8 cellular contexts compared by ENCODE assay signal in the genomic region with DNA sequence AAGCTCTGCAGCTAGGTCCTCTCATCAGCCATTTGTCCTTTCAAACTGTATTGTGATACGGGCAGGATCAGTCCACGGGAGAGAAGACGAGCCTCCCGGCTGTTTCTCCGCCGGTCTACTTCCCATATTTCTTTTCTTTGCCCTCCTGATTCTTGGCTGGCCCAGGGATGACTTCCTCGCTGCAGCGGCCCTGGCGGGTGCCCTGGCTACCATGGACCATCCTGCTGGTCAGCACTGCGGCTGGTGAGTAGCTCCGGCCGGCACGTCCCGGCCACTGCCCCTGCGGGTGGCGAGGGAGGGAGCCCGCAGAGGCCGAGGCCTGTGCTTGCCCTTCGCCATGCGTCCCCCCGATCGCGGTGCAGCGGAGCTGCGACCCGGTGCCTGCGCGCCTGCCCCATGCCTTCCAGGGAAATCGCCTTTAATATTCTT. TPM values are rescaled to one million over a fixed set of nuclear protein-coding genes. Genes with fewer than 3 reads are reported as not detected.
A peak's percentile ranks its signal among the peaks of the same experiment; 100 is the strongest.
DNase-seq lines count a peak whose midpoint lies in the region; ATAC-seq and TF ChIP-seq lines count a peak whose summit lies in the region.

No MANE protein-coding gene starts in this region.

- peak overlapping the region; percentile 90 for H3K27ac Mint-ChIP-seq in stimulated activated naive B cell treated with anti-CD40 and anti-IgM and Interleukin-4, amounts not matched to agents 10 μg/mL and 1 μg/mL and 100 μg/mL, for 72 hours

- no peaks in the 10 kb centered on the region for H3K27me3 Mint-ChIP-seq in stimulated activated naive B cell treated with anti-CD40 and anti-IgM and Interleukin-4, amounts not matched to agents 10 μg/mL and 1 μg/mL and 100 μg/mL, for 72 hours

- H3K36me3 Mint-ChIP-seq in stimulated activated naive B cell treated with anti-CD40 and anti-IgM and Interleukin-4, amounts not matched to agents 10 μg/mL and 1 μg/mL and 100 μg/mL, for 72 hours, result peaks cover 0 to 6% of the 10 kb centered on the region in 2 donors

- peaks cover 8 to 48% of the 10 kb centered on the region in 2 donors for H3K4me1 ChIP-seq in left lung

- TF ChIP-seq CTCF in AG04449 (IDR thresholded peaks at IDR 0.05; ENCODE audit: insufficient read depth, low read length, missing control alignments) (no peak), GM13976 (IDR thresholded peaks at IDR 0.05; ENCODE audit: borderline replicate concordance, control extremely low read depth, extremely low read depth, insufficient read depth, missing control alignments) (no peak), left lung (IDR thresholded peaks at IDR 0.05) (no peak)

- H3K9me3 ChIP-seq in SK-N-MC (ENCODE audit: low read depth, low read length) (no peaks in the 10 kb centered on the region), left lung (no peaks in the 10 kb centered on the region)

- in situ Hi-C loops in GM13976 (cut with MboI; ENCODE audit: low sequenced_read_pairs, unreplicated experiment), result no loop called here

- CTCF ChIA-PET in AG04449 (lab: Yijun Ruan, JAX), result no interaction called here

- intact Hi-C loops in left lung (cut with DNase I), result no loop called here

- peak overlapping the region; percentile 72 for H3K9ac ChIP-seq in SK-N-MC (ENCODE audit: insufficient read length)

- POLR2A ChIA-PET in AG04449 (lab: Yijun Ruan, JAX), result no interaction called here

- peak; percentile 34 for ATAC-seq in left lung
- no peak for ATAC-seq in stimulated activated naive B cell treated with anti-CD40 and anti-IgM and Interleukin-4, amounts not matched to agents 10 μg/mL and 1 μg/mL and 100 μg/mL, for 72 hours (replicated peaks)

- H3K4me3 ChIP-seq in AG04449 (ENCODE audit: low read depth, low read length) (peak overlapping the region; percentile 81), SK-N-MC (peak overlapping the region; percentile 83), left lung (peak overlapping the region; percentile 70 to 84)

- H3K4me3 Mint-ChIP-seq in stimulated activated naive B cell treated with anti-CD40 and anti-IgM and Interleukin-4, amounts not matched to agents 10 μg/mL and 1 μg/mL and 100 μg/mL, for 72 hours, result peak overlapping the region; percentile 89 to 97

- H3K9me3 Mint-ChIP-seq in stimulated activated naive B cell treated with anti-CD40 and anti-IgM and Interleukin-4, amounts not matched to agents 10 μg/mL and 1 μg/mL and 100 μg/mL, for 72 hours, result no peaks in the 10 kb centered on the region

- H3K27ac ChIP-seq in SK-N-MC, result peak overlapping the region; percentile 92; the same call in 1 of the 2 replicates
- H3K27ac ChIP-seq in cingulate gyrus (ENCODE audit: low read depth, low read length), result peak overlapping the region; percentile 88
- peak overlapping the region; percentile 95 to 98 for H3K27ac ChIP-seq in left lung

- no peak for DNase-seq in AG04449 (ENCODE audit: low read depth, low spot score)
- peak; percentile 38 for DNase-seq in GM13976 (ENCODE audit: low spot score)
- DNase-seq in SK-N-MC (ENCODE audit: low read depth, low spot score), result no peak
- peak; percentile 57 to 90 for DNase-seq in left lung
- no peak for DNase-seq in stimulated activated naive B cell treated with anti-CD40 and anti-IgM and Interleukin-4, amounts not matched to agents 10 μg/mL and 1 μg/mL and 100 μg/mL, for 72 hours
- DNase-seq in NCI-H2081 treated with DMSO at 0.1 percent for 48 hours (lab: John Stamatoyannopoulos, UW), result no peak
- no peak for DNase-seq in NK-92 (lab: John Stamatoyannopoulos, UW; ENCODE audit: unreplicated experiment)

- peaks cover 15 to 26% of the 10 kb centered on the region in 2 donors for H3K4me1 Mint-ChIP-seq in stimulated activated naive B cell treated with anti-CD40 and anti-IgM and Interleukin-4, amounts not matched to agents 10 μg/mL and 1 μg/mL and 100 μg/mL, for 72 hours

- peaks cover 0 to 9% of the 10 kb centered on the region in 2 donors for H3K27me3 ChIP-seq in left lung

- no peaks in the 10 kb centered on the region for H3K36me3 ChIP-seq in SK-N-MC (ENCODE audit: insufficient read depth, low read length)
- no peaks in the 10 kb centered on the region for H3K36me3 ChIP-seq in left lung

RNA-seq across cellular contexts. Expression of a gene that starts 1.2 kb away (rescaled TPM):
- 10 to 100 TPM; 88.7 to 99.7 TPM for total RNA-seq in left lung

Comparison
In these comparisons a context has a peak if more than half of its experiments do, and no peak if none do; other contexts are left out.
1. DNase-seq: peak in GM13976 (single experiment) and left lung (2 of 2); none in AG04449 (single experiment), SK-N-MC (single experiment), stimulated activated naive B cell treated with anti-CD40 and anti-IgM and Interleukin-4, amounts not matched to agents 10 μg/mL and 1 μg/mL and 100 μg/mL, for 72 hours (single experiment), NCI-H2081 treated with DMSO at 0.1 percent for 48 hours (single experiment) and NK-92 (single experiment).
2. Peak in every context shown above with its lines, with median percentiles within 50 percentile points of each other: H3K4me3 ChIP-seq and H3K27ac ChIP-seq.